In the genomic region with DNA sequence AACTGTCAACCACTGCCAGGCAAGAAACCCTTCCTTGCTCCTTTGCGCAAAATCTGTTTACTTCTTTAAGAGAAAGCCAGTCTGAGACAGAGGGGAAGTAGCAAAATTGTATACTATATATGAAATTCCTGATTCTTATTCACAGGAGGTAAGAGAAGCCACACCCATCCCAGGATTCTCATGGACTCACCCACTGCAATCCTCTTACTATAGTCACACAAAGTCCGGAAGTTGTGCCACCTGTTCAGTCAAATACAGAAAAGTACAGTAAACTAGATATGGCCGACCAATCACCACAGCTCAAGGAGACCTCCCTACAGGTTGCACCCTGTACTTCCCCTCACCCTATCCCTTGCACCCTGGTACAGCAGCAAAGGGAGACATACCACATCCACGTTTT, we compare ENCODE assay signal across 19 cellular contexts. TPM values are rescaled to one million over a fixed set of nuclear protein-coding genes. Genes with fewer than 3 reads are reported as not detected.
DNase-seq lines count a peak whose midpoint lies in the region; ATAC-seq, FAIRE-seq and TF ChIP-seq lines count a peak whose summit lies in the region.
"Had no signal": no experiment of that assay in that cellular context is flagged by ENCODE, and none has a peak within 500 bp of the region (broad histone marks: within the 10 kb centered on the region; RNA-seq: fewer than 3 reads in every experiment).

No MANE protein-coding gene starts in this region.

- H2AK9ac ChIP-seq in IMR-90 (replicated peaks; ENCODE audit: low read depth, low read length, poor library complexity) = no peak overlapping the region

- H4K91ac ChIP-seq in IMR-90 (ENCODE audit: insufficient read depth, low read depth, low read length) = no peak overlapping the region

- no peak overlapping the region for H2BK15ac ChIP-seq in IMR-90 (ENCODE audit: low read depth, low read length)

- H3K56ac ChIP-seq in IMR-90 (ENCODE audit: extremely low read depth, insufficient read depth, low read length) = no peak overlapping the region

- WGBS in IMR-90 (ENCODE audit: extremely low coverage in 2 of 2, insufficient read length in 1 of 2), 2 experiments = 60% methylated on average over 1 of the region's 4 CpGs; no CpG with 5 or more reads in 1 of the 2 experiments

- no peak overlapping the region for H3K27ac ChIP-seq in IMR-90 (ENCODE audit: insufficient read depth, low read length)
- no peak overlapping the region for H3K27ac ChIP-seq in astrocyte (ENCODE audit: low read depth, low read length)
- H3K27ac ChIP-seq: C4-2B, heart right ventricle, KMS-11, pancreas, spleen had no signal

- no peak overlapping the region for H3K4ac ChIP-seq in IMR-90 (ENCODE audit: low read depth, low read length)

- POLR2A ChIA-PET in IMR-90 (lab: Charles Lee; ENCODE audit: unreplicated experiment) = no interaction called here
- POLR2A ChIA-PET in activated CD4-positive, alpha-beta T cell treated with anti-CD3 and anti-CD28 coated beads for 36 hours (lab: Charles Lee) = no interaction called here

- H2AK5ac ChIP-seq in IMR-90 (ENCODE audit: low read depth, low read length) = no peak overlapping the region

- H4K20me1 ChIP-seq in IMR-90 (ENCODE audit: insufficient read depth, low read length) = no peaks in the 10 kb centered on the region
- peaks cover 3% of the 10 kb centered on the region for H4K20me1 ChIP-seq in astrocyte (ENCODE audit: insufficient read depth, low read length)

- no peak overlapping the region for H3K9ac ChIP-seq in IMR-90 (ENCODE audit: low read depth, low read length)
- H3K9ac ChIP-seq in astrocyte (ENCODE audit: low read length) = no peak overlapping the region
- H3K9ac ChIP-seq: KMS-11 had no signal

- peaks cover 7 to 53% of the 10 kb centered on the region in 2 experiments for H3K79me1 ChIP-seq in IMR-90 (ENCODE audit: low read depth in 1 of 2, low read length in 2 of 2)

- H3K4me1 Mint-ChIP-seq in Calu3 (ENCODE audit: low read depth, unreplicated experiment) (peaks cover 21% of the 10 kb centered on the region), astrocyte (ENCODE audit: low read depth, unreplicated experiment) (peaks cover 15% of the 10 kb centered on the region), nephron (peaks cover 6% of the 10 kb centered on the region)
- H3K4me1 Mint-ChIP-seq in activated CD4-positive, alpha-beta T cell treated with anti-CD3 and anti-CD28 coated beads for 36 hours = peaks cover 26% of the 10 kb centered on the region

- H3K4me1 ChIP-seq in IMR-90 (ENCODE audit: control insufficient read depth, insufficient read depth, low read length) (peaks cover 3% of the 10 kb centered on the region; the same call in 1 of the 2 replicates), astrocyte (ENCODE audit: insufficient read depth, low read length) (peaks cover 16% of the 10 kb centered on the region)

- H3K4me3 ChIP-seq in IMR-90 (ENCODE audit: insufficient read depth, low read depth, low read length) (no peak overlapping the region), astrocyte (ENCODE audit: insufficient read depth, low read depth, low read length) (no peak overlapping the region)
- H3K4me3 ChIP-seq: heart right ventricle, pancreas, spleen had no signal

- H3K14ac ChIP-seq in IMR-90 (replicated peaks; ENCODE audit: low read depth, low read length) = no peak overlapping the region

- H3K36me3 Mint-ChIP-seq in Calu3 (ENCODE audit: insufficient read depth, unreplicated experiment) (peaks cover 24% of the 10 kb centered on the region), astrocyte (ENCODE audit: low read depth, unreplicated experiment) (peaks cover 32% of the 10 kb centered on the region), nephron (ENCODE audit: low read depth) (peaks cover 45% of the 10 kb centered on the region)
- H3K36me3 Mint-ChIP-seq in activated CD4-positive, alpha-beta T cell treated with anti-CD3 and anti-CD28 coated beads for 36 hours (ENCODE audit: low read depth) = peaks cover 52% of the 10 kb centered on the region

- H3K9me3 Mint-ChIP-seq in Calu3 (ENCODE audit: low read depth, unreplicated experiment) = no peaks in the 10 kb centered on the region
- H3K9me3 Mint-ChIP-seq in astrocyte (ENCODE audit: unreplicated experiment) = no peaks in the 10 kb centered on the region
- no peaks in the 10 kb centered on the region for H3K9me3 Mint-ChIP-seq in nephron
- H3K9me3 Mint-ChIP-seq in activated CD4-positive, alpha-beta T cell treated with anti-CD3 and anti-CD28 coated beads for 36 hours (ENCODE audit: low read depth) = no peaks in the 10 kb centered on the region

- TF ChIP-seq RAD21 in IMR-90 (IDR thresholded peaks at IDR 0.05; ENCODE audit: low read length) = no peak

- in situ Hi-C loops in IMR-90 (cut with MboI; ENCODE audit: low sequenced_read_pairs) = no loop called here

- peaks cover 30% of the 10 kb centered on the region for H3K79me2 ChIP-seq in astrocyte (ENCODE audit: insufficient read depth, low read length)

- no peak overlapping the region for H3K23ac ChIP-seq in IMR-90 (ENCODE audit: low read depth, low read length)

- no peak overlapping the region for H2BK20ac ChIP-seq in IMR-90 (ENCODE audit: low read depth, low read length)

- H3K4me2 ChIP-seq in IMR-90 (ENCODE audit: low read depth, low read length) = no peak overlapping the region
- H3K4me2 ChIP-seq in astrocyte (ENCODE audit: low read length) = peak overlapping the region; percentile 23
- H3K4me2 ChIP-seq: KMS-11 had no signal

- H2BK5ac ChIP-seq in IMR-90 (ENCODE audit: low read depth, low read length, poor library complexity, severe bottlenecking) = no peak overlapping the region

- DNase-seq in Calu3 (no peak), IMR-90 (peak; percentile 20), astrocyte (ENCODE audit: low read depth) (peak; percentile 21), frontal cortex (ENCODE audit: low spot score in 2 of 2) (no peak), AG08396 (ENCODE audit: low spot score) (no peak), NCI-H774 (lab: John Stamatoyannopoulos, UW) (no peak)
- DNase-seq in activated CD4-positive, alpha-beta T cell treated with anti-CD3 and anti-CD28 coated beads for 36 hours = no peak
- DNase-seq: activated T-cell treated with anti-CD3 and anti-CD28 coated beads, Interleukin-2, amount 50 U/mL, for 48 hours; amniotic stem cell; GOT3; heart right ventricle; NCI-H1694; NCI-H510A treated with DMSO at 0.1 percent for 48 hours; pancreas; spleen; T-helper 1 cell had no signal

- no peaks in the 10 kb centered on the region for H3K27me3 ChIP-seq in IMR-90 (ENCODE audit: control insufficient read depth, insufficient read depth, low read length)
- H3K27me3 ChIP-seq in astrocyte (ENCODE audit: insufficient read depth, low read length) = no peaks in the 10 kb centered on the region
- H3K27me3 ChIP-seq: heart right ventricle, pancreas, spleen had no signal

- H3K9me1 ChIP-seq in IMR-90 (ENCODE audit: insufficient read depth, low read length) = peaks cover 8% of the 10 kb centered on the region; the same call in 1 of the 2 replicates

- H3K27ac Mint-ChIP-seq in Calu3 (ENCODE audit: unreplicated experiment) = no peak overlapping the region
- no peak overlapping the region for H3K27ac Mint-ChIP-seq in astrocyte (ENCODE audit: unreplicated experiment)
- H3K27ac Mint-ChIP-seq in nephron = no peak overlapping the region
- H3K27ac Mint-ChIP-seq in activated CD4-positive, alpha-beta T cell treated with anti-CD3 and anti-CD28 coated beads for 36 hours = no peak overlapping the region

- H3K9me3 ChIP-seq in IMR-90 (ENCODE audit: control insufficient read depth, insufficient read depth, low read length) = no peaks in the 10 kb centered on the region
- H3K9me3 ChIP-seq in astrocyte (ENCODE audit: insufficient read depth, low read depth, low read length) = no peaks in the 10 kb centered on the region
- H3K9me3 ChIP-seq: heart right ventricle, pancreas, spleen had no signal

- intact Hi-C loops in Calu3 (cut with micrococcal nuclease; ENCODE audit: unreplicated experiment) (no loop called here), IMR-90 (cut with micrococcal nuclease) (no loop called here)
- intact Hi-C loops in activated CD4-positive, alpha-beta T cell treated with anti-CD3 and anti-CD28 coated beads for 36 hours (cut with DNase I, micrococcal nuclease) = loop anchor here in 1 of 2 experiments (5.0 kb wide), 2 partner anchors 339 to 376 kb away; a partner anchor contains a TSS

- no peak overlapping the region for H4K8ac ChIP-seq in IMR-90 (ENCODE audit: low read depth in 2 of 2, low read length in 2 of 2)

- H3K27me3 Mint-ChIP-seq in Calu3 (ENCODE audit: unreplicated experiment) = no peaks in the 10 kb centered on the region
- H3K27me3 Mint-ChIP-seq in astrocyte (ENCODE audit: low read depth, unreplicated experiment) = no peaks in the 10 kb centered on the region
- H3K27me3 Mint-ChIP-seq in nephron (ENCODE audit: low read depth) = no peaks in the 10 kb centered on the region
- H3K27me3 Mint-ChIP-seq in activated CD4-positive, alpha-beta T cell treated with anti-CD3 and anti-CD28 coated beads for 36 hours = no peaks in the 10 kb centered on the region

- H3K36me3 ChIP-seq in IMR-90 (ENCODE audit: control insufficient read depth, insufficient read depth, low read length) (peaks cover 30% of the 10 kb centered on the region), astrocyte (ENCODE audit: insufficient read depth, low read length) (peaks cover 35% of the 10 kb centered on the region)

- no peak for TF ChIP-seq POLR2A in IMR-90 (IDR thresholded peaks at IDR 0.05; ENCODE audit: low read depth, low read length)

- BruUV-seq in Calu3 (replicated peaks; lab: Mats Ljungman, UMichigan) = no TSS peak
- no TSS peak for BruUV-seq in IMR-90 (replicated peaks; lab: Mats Ljungman, UMichigan)

- CTCF ChIA-PET in Calu3 (lab: Charles Lee) = no interaction called here
- CTCF ChIA-PET in IMR-90 (lab: Yijun Ruan, JAX) = no interaction called here
- CTCF ChIA-PET in activated CD4-positive, alpha-beta T cell treated with anti-CD3 and anti-CD28 coated beads for 36 hours (lab: Charles Lee) = interaction anchor here (0.6 to 2.1 kb wide), 2 partner anchors 56 to 66 kb away, joined by 3 to 11 read pairs; a partner anchor contains a TSS

- no peak for ATAC-seq in IMR-90 (ENCODE audit: low read depth)
- ATAC-seq in activated CD4-positive, alpha-beta T cell treated with anti-CD3 and anti-CD28 coated beads for 36 hours = no peak
- ATAC-seq: heart right ventricle, pancreas had no signal

- H4K5ac ChIP-seq in IMR-90 (ENCODE audit: low read depth, low read length) = no peak overlapping the region

- no peak overlapping the region for H2AFZ ChIP-seq in IMR-90 (replicated peaks; ENCODE audit: low read length, poor library complexity)
- no peak overlapping the region for H2AFZ ChIP-seq in astrocyte (ENCODE audit: low read depth, low read length)

- dilution Hi-C loops in IMR-90 (cut with HindIII; ENCODE audit: low sequenced_read_pairs, unreplicated experiment) = no loop called here

- FAIRE-seq in astrocyte (lab: Jason Lieb, UNC) (no peak), frontal cortex (lab: Jason Lieb, UNC) (no peak)
- FAIRE-seq: pancreas had no signal

- no peak for TF ChIP-seq CTCF in Calu3 (IDR thresholded peaks at IDR 0.05; ENCODE audit: unreplicated experiment)
- TF ChIP-seq CTCF in IMR-90 (conservative IDR thresholded peaks at IDR 0.05; ENCODE audit: low read depth, low read length) = no peak
- no peak for TF ChIP-seq CTCF in astrocyte (IDR thresholded peaks at IDR 0.05; ENCODE audit: insufficient read depth, low read depth, low read length)
- no peak for TF ChIP-seq CTCF in nephron (IDR thresholded peaks at IDR 0.05; ENCODE audit: unreplicated experiment in 3 of 3)

- no peak overlapping the region for H3K18ac ChIP-seq in IMR-90 (ENCODE audit: low read depth, low read length)

- H3K4me3 Mint-ChIP-seq in Calu3 (ENCODE audit: low read depth, unreplicated experiment) (peak overlapping the region; percentile 17), astrocyte (ENCODE audit: unreplicated experiment) (peak overlapping the region; percentile 4), nephron (peak overlapping the region in 2 of 3 experiments; percentile 11 to 34)
- H3K4me3 Mint-ChIP-seq in activated CD4-positive, alpha-beta T cell treated with anti-CD3 and anti-CD28 coated beads for 36 hours = no peak overlapping the region

- H2BK120ac ChIP-seq in IMR-90 (ENCODE audit: low read depth, low read length) = no peak overlapping the region

RNA-seq across cellular contexts. Expression of a gene that starts 2.9 kb away (rescaled TPM):
- total RNA-seq in Calu3 (2022) (101 and 113 TPM in 2 replicates), IMR-90 (2012; rRNA removed) (92.2 and 99.3 TPM in 2 replicates), astrocyte (84.2 and 91.6 TPM in 2 replicates), frontal cortex (61.1 TPM)
- polyA plus RNA-seq in IMR-90 (2012; rRNA removed) = 136 and 152 TPM in 2 replicates
- polyA plus RNA-seq in IMR-90 (2012; cell fraction: cytosol; rRNA removed) = 94.8 and 121 TPM in 2 replicates
- polyA plus RNA-seq in IMR-90 (2012; cell fraction: nucleus; rRNA removed; ENCODE audit: low replicate concordance) = 94.0 and 146 TPM in 2 replicates
- total RNA-seq in activated CD4-positive, alpha-beta T cell treated with anti-CD3 and anti-CD28 coated beads for 36 hours = 100 to 1,000 TPM; 121 to 151 TPM

RNA-seq across cellular contexts. Expression of a gene that starts 7.4 kb away (rescaled TPM):
- total RNA-seq in Calu3 (2022) (65.3 and 70.9 TPM in 2 replicates), IMR-90 (2012; rRNA removed) (375 and 830 TPM in 2 replicates), astrocyte (43.9 and 49.3 TPM in 2 replicates), frontal cortex (73.4 TPM)
- polyA plus RNA-seq in IMR-90 (2012; rRNA removed) = 43.4 and 44.7 TPM in 2 replicates
- polyA plus RNA-seq in IMR-90 (2012; cell fraction: cytosol; rRNA removed) = 35.2 and 53.2 TPM in 2 replicates
- polyA plus RNA-seq in IMR-90 (2012; cell fraction: nucleus; rRNA removed; ENCODE audit: low replicate concordance) = 61.2 and 73.0 TPM in 2 replicates
- 10 to 100 TPM; 61.6 to 68.6 TPM for total RNA-seq in activated CD4-positive, alpha-beta T cell treated with anti-CD3 and anti-CD28 coated beads for 36 hours

RNA-seq across cellular contexts. Expression of a gene that starts 30.6 kb away (rescaled TPM):
- total RNA-seq in Calu3 (2022) (30.4 and 32.1 TPM in 2 replicates), IMR-90 (2012; rRNA removed) (19.2 and 24.2 TPM in 2 replicates), astrocyte (6.6 and 10.4 TPM in 2 replicates), frontal cortex (23.2 TPM)
- polyA plus RNA-seq in IMR-90 (2012; rRNA removed) = 13.5 and 16.9 TPM in 2 replicates
- 6.4 and 11.7 TPM in 2 replicates for polyA plus RNA-seq in IMR-90 (2012; cell fraction: cytosol; rRNA removed)
- 11.4 and 23.7 TPM in 2 replicates for polyA plus RNA-seq in IMR-90 (2012; cell fraction: nucleus; rRNA removed; ENCODE audit: low replicate concordance)
- total RNA-seq in activated CD4-positive, alpha-beta T cell treated with anti-CD3 and anti-CD28 coated beads for 36 hours = 10 to 100 TPM; 62.5 to 84.4 TPM

RNA-seq across cellular contexts. Expression of a gene that starts 43.3 kb away (rescaled TPM):
- total RNA-seq in Calu3 (2022) (0.85 and 1.0 TPM in 2 replicates), IMR-90 (2012; rRNA removed) (under 0.01 TPM in 2 replicates), astrocyte (0.48 and 0.79 TPM in 2 replicates), frontal cortex (2.4 TPM)
- 0.07 TPM in 1 of 2 replicates, not detected in the other for polyA plus RNA-seq in IMR-90 (2012; rRNA removed)
- 0.04 TPM in 1 of 2 replicates, not detected in the other for polyA plus RNA-seq in IMR-90 (2012; cell fraction: cytosol; rRNA removed)
- 0.52 and 0.69 TPM in 2 replicates for polyA plus RNA-seq in IMR-90 (2012; cell fraction: nucleus; rRNA removed; ENCODE audit: low replicate concordance)
- total RNA-seq in activated CD4-positive, alpha-beta T cell treated with anti-CD3 and anti-CD28 coated beads for 36 hours = under 1 TPM; 0.33 to 0.48 TPM

RNA-seq across cellular contexts. Expression of a gene that starts 54.8 kb away (rescaled TPM):
- 112 and 121 TPM in 2 replicates for total RNA-seq in Calu3 (2022)
- total RNA-seq in IMR-90 (2012; rRNA removed) = 19.4 and 25.1 TPM in 2 replicates
- polyA plus RNA-seq in IMR-90 (2012; rRNA removed) = 118 and 121 TPM in 2 replicates
- 86.3 and 158 TPM in 2 replicates for polyA plus RNA-seq in IMR-90 (2012; cell fraction: cytosol; rRNA removed)
- polyA plus RNA-seq in IMR-90 (2012; cell fraction: nucleus; rRNA removed; ENCODE audit: low replicate concordance) = 38.3 and 104 TPM in 2 replicates
- total RNA-seq in astrocyte = 142 and 157 TPM in 2 replicates
- 2.9 TPM for total RNA-seq in frontal cortex
- 10 to 100 TPM; 36.3 to 41.8 TPM for total RNA-seq in activated CD4-positive, alpha-beta T cell treated with anti-CD3 and anti-CD28 coated beads for 36 hours

Comparison
In these comparisons a context has a peak if more than half of its experiments do, and no peak if none do; other contexts are left out.
1. DNase-seq: peak in IMR-90 (single experiment) and astrocyte (single experiment); none in Calu3 (single experiment), frontal cortex (0 of 2), activated CD4-positive, alpha-beta T cell treated with anti-CD3 and anti-CD28 coated beads for 36 hours (single experiment), AG08396 (single experiment) and NCI-H774 (single experiment).